In genomic region chr7:155187061-155187785, GRCh38 we compare ENCODE assay signal across 15 cellular contexts.
DNase-seq lines count a peak whose midpoint lies in the region; ATAC-seq and TF ChIP-seq lines count a peak whose summit lies in the region.
"Had no signal": no experiment of that assay in that cellular context is flagged by ENCODE, and none has a peak within 500 bp of the region (broad histone marks: within the 10 kb centered on the region; RNA-seq: fewer than 3 reads in every experiment).

No MANE protein-coding gene starts in this region.

- no peaks in the 10 kb centered on the region for H3K4me1 ChIP-seq in sigmoid colon
- H3K4me1 ChIP-seq in naive thymus-derived CD4-positive, alpha-beta T cell (ENCODE audit: control insufficient read depth in 2 of 2, insufficient read depth in 2 of 2, low read length in 2 of 2) = no peaks in the 10 kb centered on the region
- H3K4me1 ChIP-seq: HAP-1 had no signal

- H3K9me3 ChIP-seq in KOPT-K1 (ENCODE audit: insufficient read depth, low read length, poor library complexity, severe bottlenecking) (peaks cover 47% of the 10 kb centered on the region), sigmoid colon (peaks cover 10 to 24% (median 12%) of the 10 kb centered on the region in 4 donors)
- peaks cover 6 to 22% (median 9%) of the 10 kb centered on the region in 3 experiments for H3K9me3 ChIP-seq in naive thymus-derived CD4-positive, alpha-beta T cell (ENCODE audit: control insufficient read depth in 2 of 3, low read length in 3 of 3)

- H3K27ac ChIP-seq in KOPT-K1 (ENCODE audit: low read depth, low read length, poor library complexity, severe bottlenecking) (peak overlapping the region; percentile 17), sigmoid colon (no peak overlapping the region)
- no peak overlapping the region for H3K27ac ChIP-seq in naive thymus-derived CD4-positive, alpha-beta T cell (ENCODE audit: low read depth, low read length)
- H3K27ac ChIP-seq: 22Rv1 had no signal

- no peaks in the 10 kb centered on the region for H3K36me3 Mint-ChIP-seq in activated CD4-positive, alpha-beta T cell treated with anti-CD3 and anti-CD28 coated beads, Interleukin-2, amount 10 ng/mL, durations not matched to agents 24 days and 14 days (ENCODE audit: low read depth)
- H3K36me3 Mint-ChIP-seq in naive thymus-derived CD4-positive, alpha-beta T cell = peaks cover 0 to 10% (median 5%) of the 10 kb centered on the region in 5 donors
- H3K36me3 Mint-ChIP-seq: CD4-positive, CD25-positive, alpha-beta regulatory T cell had no signal

- H3K27ac Mint-ChIP-seq in activated CD4-positive, alpha-beta T cell treated with anti-CD3 and anti-CD28 coated beads, Interleukin-2, amount 10 ng/mL, durations not matched to agents 24 days and 14 days = no peak overlapping the region
- H3K27ac Mint-ChIP-seq in naive thymus-derived CD4-positive, alpha-beta T cell = no peak overlapping the region
- H3K27ac Mint-ChIP-seq: CD4-positive, CD25-positive, alpha-beta regulatory T cell had no signal

- H3K36me3 ChIP-seq in KOPT-K1 (ENCODE audit: insufficient read depth, low read length) (no peaks in the 10 kb centered on the region), sigmoid colon (no peaks in the 10 kb centered on the region)
- H3K36me3 ChIP-seq in naive thymus-derived CD4-positive, alpha-beta T cell (ENCODE audit: control insufficient read depth in 2 of 3, insufficient read depth in 3 of 3, low read length in 3 of 3) = no peaks in the 10 kb centered on the region
- H3K36me3 ChIP-seq: HAP-1 had no signal

- 82 to 85% methylated on average over 15 of the region's 15 CpGs for WGBS in sigmoid colon, 2 donors

- TF ChIP-seq EP300 in sigmoid colon (IDR thresholded peaks at IDR 0.05) = no peak

- H3K4me3 Mint-ChIP-seq in activated CD4-positive, alpha-beta T cell treated with anti-CD3 and anti-CD28 coated beads, Interleukin-2, amount 10 ng/mL, durations not matched to agents 24 days and 14 days = no peak overlapping the region
- no peak overlapping the region for H3K4me3 Mint-ChIP-seq in naive thymus-derived CD4-positive, alpha-beta T cell
- H3K4me3 Mint-ChIP-seq: CD4-positive, CD25-positive, alpha-beta regulatory T cell had no signal

- H3K9me3 Mint-ChIP-seq in activated CD4-positive, alpha-beta T cell treated with anti-CD3 and anti-CD28 coated beads, Interleukin-2, amount 10 ng/mL, durations not matched to agents 24 days and 14 days = peaks cover 20% of the 10 kb centered on the region
- peaks cover 9 to 36% (median 20%) of the 10 kb centered on the region in 11 donors for H3K9me3 Mint-ChIP-seq in naive thymus-derived CD4-positive, alpha-beta T cell

- intact Hi-C loops in activated CD4-positive, alpha-beta T cell treated with anti-CD3 and anti-CD28 coated beads, Interleukin-2, amount 10 ng/mL, durations not matched to agents 24 days and 14 days (cut with micrococcal nuclease) = no loop called here
- intact Hi-C loops in sigmoid colon (cut with DNase I) = no loop called here
- intact Hi-C loops in naive thymus-derived CD4-positive, alpha-beta T cell (cut with micrococcal nuclease) = no loop called here

- peaks cover 0 to 18% (median 0%) of the 10 kb centered on the region in 3 donors for H3K27me3 ChIP-seq in sigmoid colon
- no peaks in the 10 kb centered on the region for H3K27me3 ChIP-seq in naive thymus-derived CD4-positive, alpha-beta T cell (ENCODE audit: control insufficient read depth in 2 of 2, insufficient read depth in 2 of 2, low read length in 2 of 2)

- no peak overlapping the region for H3K4me3 ChIP-seq in sigmoid colon
- no peak overlapping the region for H3K4me3 ChIP-seq in naive thymus-derived CD4-positive, alpha-beta T cell (ENCODE audit: low read length)
- H3K4me3 ChIP-seq: HAP-1 had no signal

- peaks cover 7% of the 10 kb centered on the region for H3K27me3 Mint-ChIP-seq in activated CD4-positive, alpha-beta T cell treated with anti-CD3 and anti-CD28 coated beads, Interleukin-2, amount 10 ng/mL, durations not matched to agents 24 days and 14 days
- peaks cover 6 to 18% (median 16%) of the 10 kb centered on the region in 5 donors for H3K27me3 Mint-ChIP-seq in naive thymus-derived CD4-positive, alpha-beta T cell

- peaks cover 14% of the 10 kb centered on the region for H3K4me1 Mint-ChIP-seq in activated CD4-positive, alpha-beta T cell treated with anti-CD3 and anti-CD28 coated beads, Interleukin-2, amount 10 ng/mL, durations not matched to agents 24 days and 14 days
- H3K4me1 Mint-ChIP-seq in naive thymus-derived CD4-positive, alpha-beta T cell = peaks cover 0 to 17% (median 1%) of the 10 kb centered on the region in 7 donors

- POLR2A ChIA-PET in naive thymus-derived CD4-positive, alpha-beta T cell (lab: Charles Lee) = no interaction called here

- TF ChIP-seq CTCF in sigmoid colon (IDR thresholded peaks at IDR 0.05) = no peak

- no peak for ATAC-seq in naive thymus-derived CD4-positive, alpha-beta T cell

- no peak for TF ChIP-seq POLR2A in sigmoid colon (IDR thresholded peaks at IDR 0.05)

- peak; percentile 28 for DNase-seq in activated CD4-positive, alpha-beta T cell treated with anti-CD3 and anti-CD28 coated beads, Interleukin-2, amount 10 ng/mL, durations not matched to agents 24 days and 14 days
- no peak for DNase-seq in activated CD4-positive, alpha-beta T cell treated with anti-CD3 and anti-CD28 coated beads, Interleukin-2, amount 50 U/mL, for 4 hours
- DNase-seq in islet precursor cell (peak; percentile 28), sigmoid colon (peak; percentile 39), NK-92 (lab: John Stamatoyannopoulos, UW; ENCODE audit: unreplicated experiment) (no peak)
- no peak for DNase-seq in stimulated activated CD4-positive, alpha-beta T cell treated with anti-CD3 and anti-CD28 coated beads, Interleukin-4, amount 100 ng/mL, for 4 hours
- no peak for DNase-seq in naive thymus-derived CD4-positive, alpha-beta T cell
- DNase-seq: Calu3; CD4-positive, CD25-positive, alpha-beta regulatory T cell; DMS 273 treated with DMSO at 0.1 percent for 48 hours; DMS79; GOT3 had no signal

- CTCF ChIA-PET in naive thymus-derived CD4-positive, alpha-beta T cell (lab: Charles Lee) = interaction anchor here (0.9 to 1.1 kb wide), 2 partner anchors 157 to 284 kb away, joined by 3 read pairs; no protein-coding TSS in a partner anchor

Comparison
In these comparisons a context has a peak if more than half of its experiments do, and no peak if none do; other contexts are left out.
1. DNase-seq: peak in activated CD4-positive, alpha-beta T cell treated with anti-CD3 and anti-CD28 coated beads, Interleukin-2, amount 10 ng/mL, durations not matched to agents 24 days and 14 days (single experiment), islet precursor cell (single experiment) and sigmoid colon (single experiment); none in activated CD4-positive, alpha-beta T cell treated with anti-CD3 and anti-CD28 coated beads, Interleukin-2, amount 50 U/mL, for 4 hours (0 of 2), NK-92 (single experiment), stimulated activated CD4-positive, alpha-beta T cell treated with anti-CD3 and anti-CD28 coated beads, Interleukin-4, amount 100 ng/mL, for 4 hours (0 of 2) and naive thymus-derived CD4-positive, alpha-beta T cell (0 of 9).